ENCODE assay signal across 8 cellular contexts in the genomic region with DNA sequence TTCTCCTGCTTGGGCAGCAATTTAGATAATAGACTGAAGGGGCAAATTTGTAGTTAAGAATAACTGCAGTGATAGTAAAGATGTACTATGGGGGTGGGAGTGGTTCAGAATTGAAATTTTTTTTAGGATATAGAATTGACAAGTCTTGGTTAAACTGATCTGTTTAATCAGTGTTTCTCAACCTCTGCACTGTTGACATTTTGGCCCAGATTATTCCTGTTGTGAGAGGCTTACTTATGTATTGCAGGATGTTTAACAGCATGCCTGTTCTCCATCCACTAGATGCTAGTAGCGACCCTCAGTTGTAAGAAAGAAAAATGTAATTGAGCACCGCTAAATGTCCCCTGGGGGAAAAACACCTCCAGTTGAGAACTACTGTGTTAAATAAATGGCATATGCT.
"Had no signal": no experiment of that assay in that cellular context is flagged by ENCODE, and none has a peak within 500 bp of the region (broad histone marks: within the 10 kb centered on the region; RNA-seq: fewer than 3 reads in every experiment).

No MANE protein-coding gene starts in this region.

- H3K36me3 ChIP-seq: HAP-1 had no signal

- ATAC-seq: HCT116, K562 had no signal

- H3K9me3 ChIP-seq: HAP-1 had no signal

- H3K4me1 ChIP-seq: HAP-1 had no signal

- DNase-seq: GM23248, GOT3, H7, HFFc6, IMR-90 had no signal

- H3K4me3 ChIP-seq: GM23248, HAP-1, K562 had no signal
